In the genomic region with DNA sequence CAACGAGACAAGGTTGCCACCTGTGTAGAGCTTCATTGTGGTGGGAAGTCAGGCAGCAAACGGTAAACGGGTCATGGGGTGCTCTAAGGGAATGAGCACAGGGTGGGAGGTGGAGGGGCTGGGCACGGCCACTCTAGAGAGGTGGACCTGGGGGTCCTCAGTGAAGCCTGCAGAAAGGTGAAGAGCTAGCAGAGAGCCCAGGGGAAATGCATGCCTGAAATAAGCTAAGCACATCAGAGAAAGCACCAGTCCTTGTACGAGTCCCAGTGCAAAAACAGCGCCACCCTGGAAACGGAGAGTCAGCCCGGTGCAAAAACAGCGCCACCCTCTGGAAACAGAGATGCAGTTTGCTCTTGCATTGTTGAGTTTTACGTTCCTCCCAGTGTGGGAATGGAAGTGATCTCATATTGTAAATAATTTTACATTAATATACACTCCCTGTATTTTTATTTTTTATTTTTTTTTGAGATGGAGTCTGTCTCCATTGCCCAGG, we compare ENCODE assay signal across 1 cellular context.
TF ChIP-seq lines count a peak whose summit lies in the region.

No MANE protein-coding gene starts in this region.

TF ChIP-seq in HepG2, 621 proteins besides CTCF, POLR2A, EP300 and RAD21 (continued from another document and continues in another):
- no peak for TF ChIP-seq ZIK1 (CRISPR knock-in tag; IDR thresholded peaks at IDR 0.05; ENCODE audit: borderline replicate concordance, low read depth)
- TF ChIP-seq, protein P1, sequence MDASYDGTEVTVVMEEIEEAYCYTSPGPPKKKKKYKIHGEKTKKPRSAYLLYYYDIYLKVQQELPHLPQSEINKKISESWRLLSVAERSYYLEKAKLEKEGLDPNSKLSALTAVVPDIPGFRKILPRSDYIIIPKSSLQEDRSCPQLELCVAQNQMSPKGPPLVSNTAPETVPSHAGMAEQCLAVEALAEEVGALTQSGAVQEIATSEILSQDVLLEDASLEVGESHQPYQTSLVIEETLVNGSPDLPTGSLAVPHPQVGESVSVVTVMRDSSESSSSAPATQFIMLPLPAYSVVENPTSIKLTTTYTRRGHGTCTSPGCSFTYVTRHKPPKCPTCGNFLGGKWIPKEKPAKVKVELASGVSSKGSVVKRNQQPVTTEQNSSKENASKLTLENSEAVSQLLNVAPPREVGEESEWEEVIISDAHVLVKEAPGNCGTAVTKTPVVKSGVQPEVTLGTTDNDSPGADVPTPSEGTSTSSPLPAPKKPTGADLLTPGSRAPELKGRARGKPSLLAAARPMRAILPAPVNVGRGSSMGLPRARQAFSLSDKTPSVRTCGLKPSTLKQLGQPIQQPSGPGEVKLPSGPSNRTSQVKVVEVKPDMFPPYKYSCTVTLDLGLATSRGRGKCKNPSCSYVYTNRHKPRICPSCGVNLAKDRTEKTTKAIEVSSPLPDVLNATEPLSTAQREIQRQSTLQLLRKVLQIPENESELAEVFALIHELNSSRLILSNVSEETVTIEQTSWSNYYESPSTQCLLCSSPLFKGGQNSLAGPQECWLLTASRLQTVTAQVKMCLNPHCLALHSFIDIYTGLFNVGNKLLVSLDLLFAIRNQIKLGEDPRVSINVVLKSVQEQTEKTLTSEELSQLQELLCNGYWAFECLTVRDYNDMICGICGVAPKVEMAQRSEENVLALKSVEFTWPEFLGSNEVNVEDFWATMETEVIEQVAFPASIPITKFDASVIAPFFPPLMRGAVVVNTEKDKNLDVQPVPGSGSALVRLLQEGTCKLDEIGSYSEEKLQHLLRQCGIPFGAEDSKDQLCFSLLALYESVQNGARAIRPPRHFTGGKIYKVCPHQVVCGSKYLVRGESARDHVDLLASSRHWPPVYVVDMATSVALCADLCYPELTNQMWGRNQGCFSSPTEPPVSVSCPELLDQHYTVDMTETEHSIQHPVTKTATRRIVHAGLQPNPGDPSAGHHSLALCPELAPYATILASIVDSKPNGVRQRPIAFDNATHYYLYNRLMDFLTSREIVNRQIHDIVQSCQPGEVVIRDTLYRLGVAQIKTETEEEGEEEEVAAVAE (CRISPR knock-in tag; IDR thresholded peaks at IDR 0.05; ENCODE audit: borderline replicate concordance), result no peak
- TF ChIP-seq POLR2AphosphoS2 (IDR thresholded peaks at IDR 0.05; ENCODE audit: low read depth, low read length), result no peak
- TF ChIP-seq KDM2A (CRISPR knock-in tag; IDR thresholded peaks at IDR 0.05; ENCODE audit: borderline replicate concordance, low read depth), result peak; percentile 47
- no peak for TF ChIP-seq RBAK (CRISPR knock-in tag; IDR thresholded peaks at IDR 0.05)
- TF ChIP-seq ZNF772 (CRISPR knock-in tag; IDR thresholded peaks at IDR 0.05), result 0 out of 2 replicates have a peak, but pooled peaks have one; percentile 55
- TF ChIP-seq HNF4A (CRISPR knock-in tag; IDR thresholded peaks at IDR 0.05), result no peak
- TF ChIP-seq SNAPC2 (CRISPR knock-in tag; IDR thresholded peaks at IDR 0.05), result no peak
- no peak for TF ChIP-seq WIZ (CRISPR knock-in tag; IDR thresholded peaks at IDR 0.05)
- TF ChIP-seq ZNF83 (CRISPR knock-in tag; IDR thresholded peaks at IDR 0.05; ENCODE audit: borderline replicate concordance), result 0 out of 2 replicates have a peak, but pooled peaks have one; percentile 59
- no peak for TF ChIP-seq SOX5 (CRISPR knock-in tag; IDR thresholded peaks at IDR 0.05; ENCODE audit: borderline replicate concordance)
- TF ChIP-seq, protein P2, sequence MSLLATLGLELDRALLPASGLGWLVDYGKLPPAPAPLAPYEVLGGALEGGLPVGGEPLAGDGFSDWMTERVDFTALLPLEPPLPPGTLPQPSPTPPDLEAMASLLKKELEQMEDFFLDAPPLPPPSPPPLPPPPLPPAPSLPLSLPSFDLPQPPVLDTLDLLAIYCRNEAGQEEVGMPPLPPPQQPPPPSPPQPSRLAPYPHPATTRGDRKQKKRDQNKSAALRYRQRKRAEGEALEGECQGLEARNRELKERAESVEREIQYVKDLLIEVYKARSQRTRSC (CRISPR knock-in tag; IDR thresholded peaks at IDR 0.05; ENCODE audit: low read depth), result no peak
- no peak for TF ChIP-seq ZNF138 (CRISPR knock-in tag; IDR thresholded peaks at IDR 0.05; ENCODE audit: low read depth)
- TF ChIP-seq ZNF761 (CRISPR knock-in tag; conservative IDR thresholded peaks at IDR 0.05), result no peak
- no peak for TF ChIP-seq NKX3-1 (CRISPR knock-in tag; IDR thresholded peaks at IDR 0.05)
- no peak for TF ChIP-seq KDM6A (CRISPR knock-in tag; IDR thresholded peaks at IDR 0.05; ENCODE audit: low read depth)
- no peak for TF ChIP-seq HMG20A (CRISPR knock-in tag; IDR thresholded peaks at IDR 0.05; ENCODE audit: borderline replicate concordance)
- no peak for TF ChIP-seq ZNF496 (CRISPR knock-in tag; IDR thresholded peaks at IDR 0.05; ENCODE audit: insufficient replicate concordance)
- TF ChIP-seq BORCS8-MEF2B (CRISPR knock-in tag; IDR thresholded peaks at IDR 0.05), result no peak
- no peak for TF ChIP-seq MAF1 (CRISPR knock-in tag; IDR thresholded peaks at IDR 0.05; ENCODE audit: borderline replicate concordance)
- TF ChIP-seq SMARCE1 (IDR thresholded peaks at IDR 0.05; ENCODE audit: borderline replicate concordance), result no peak
- TF ChIP-seq ZNF737 (CRISPR knock-in tag; IDR thresholded peaks at IDR 0.05; ENCODE audit: borderline replicate concordance), result no peak
- TF ChIP-seq ZNF883 (CRISPR knock-in tag; IDR thresholded peaks at IDR 0.05; ENCODE audit: not compliant biosample characterization), result no peak
- no peak for TF ChIP-seq EHMT2 (IDR thresholded peaks at IDR 0.05; ENCODE audit: borderline replicate concordance, low read depth, low read length)
- 0 out of 2 replicates have a peak, but pooled peaks have one; percentile 26 for TF ChIP-seq HOXA5 (CRISPR knock-in tag; IDR thresholded peaks at IDR 0.05)
- TF ChIP-seq ZC3H4 (CRISPR knock-in tag; IDR thresholded peaks at IDR 0.05; ENCODE audit: borderline replicate concordance), result no peak
- no peak for TF ChIP-seq ZNF350 (CRISPR knock-in tag; IDR thresholded peaks at IDR 0.05; ENCODE audit: borderline replicate concordance, low read depth)
- no peak for TF ChIP-seq ZNF768 (CRISPR knock-in tag; IDR thresholded peaks at IDR 0.05)
- no peak for TF ChIP-seq TAF1 (CRISPR knock-in tag; IDR thresholded peaks at IDR 0.05)
- TF ChIP-seq ZNF317 (CRISPR knock-in tag; IDR thresholded peaks at IDR 0.05), result no peak
- no peak for TF ChIP-seq SMAD3 (CRISPR knock-in tag; IDR thresholded peaks at IDR 0.05)
- TF ChIP-seq ZSCAN12 (CRISPR knock-in tag; IDR thresholded peaks at IDR 0.05), result no peak
- no peak for TF ChIP-seq ZNF3 (CRISPR knock-in tag; IDR thresholded peaks at IDR 0.05)
- TF ChIP-seq GATA4 (IDR thresholded peaks at IDR 0.05; ENCODE audit: borderline replicate concordance, low read depth), result no peak
- no peak for TF ChIP-seq MTA1 (CRISPR knock-in tag; IDR thresholded peaks at IDR 0.05; ENCODE audit: borderline replicate concordance)
- TF ChIP-seq ZNF503 (CRISPR knock-in tag; IDR thresholded peaks at IDR 0.05), result no peak
- no peak for TF ChIP-seq ZNF143 (CRISPR knock-in tag; IDR thresholded peaks at IDR 0.05)
- TF ChIP-seq CSRNP2 (CRISPR knock-in tag; conservative IDR thresholded peaks at IDR 0.05; ENCODE audit: low read depth), result no peak
- peak; percentile 60 for TF ChIP-seq ZBTB38 (CRISPR knock-in tag; IDR thresholded peaks at IDR 0.05)
- no peak for TF ChIP-seq TCF12 (IDR thresholded peaks at IDR 0.05)
- TF ChIP-seq TCF12 (CRISPR knock-in tag; IDR thresholded peaks at IDR 0.05), result no peak
- TF ChIP-seq ZNF34 (CRISPR knock-in tag; IDR thresholded peaks at IDR 0.05; ENCODE audit: borderline replicate concordance), result no peak
- TF ChIP-seq SIN3A (IDR thresholded peaks at IDR 0.05; ENCODE audit: borderline replicate concordance, low read depth, low read length), result no peak
- no peak for TF ChIP-seq PHB2 (IDR thresholded peaks at IDR 0.05; ENCODE audit: partially characterized antibody)
- TF ChIP-seq MAFK (conservative IDR thresholded peaks at IDR 0.05 in 1 of 2, IDR thresholded peaks at IDR 0.05 in 1 of 2; ENCODE audit: low read length in 2 of 2), result no peak
- no peak for TF ChIP-seq ATF7-NPFF (CRISPR knock-in tag; IDR thresholded peaks at IDR 0.05; ENCODE audit: low read depth)
- no peak for TF ChIP-seq IRF2 (CRISPR knock-in tag; IDR thresholded peaks at IDR 0.05)
- no peak for TF ChIP-seq EED (CRISPR knock-in tag; IDR thresholded peaks at IDR 0.05)
- no peak for TF ChIP-seq NCOA5 (CRISPR knock-in tag; IDR thresholded peaks at IDR 0.05)
- no peak for TF ChIP-seq SP5 (CRISPR knock-in tag; IDR thresholded peaks at IDR 0.05; ENCODE audit: borderline replicate concordance, low read depth)
- TF ChIP-seq ZNF331 (CRISPR knock-in tag; IDR thresholded peaks at IDR 0.05), result 0 out of 2 replicates have a peak, but pooled peaks have one; percentile 8
- no peak for TF ChIP-seq KDM1A (CRISPR knock-in tag; IDR thresholded peaks at IDR 0.05)
- no peak for TF ChIP-seq NCOR1 (IDR thresholded peaks at IDR 0.05; ENCODE audit: borderline replicate concordance, low read length)
- TF ChIP-seq, protein P3, sequence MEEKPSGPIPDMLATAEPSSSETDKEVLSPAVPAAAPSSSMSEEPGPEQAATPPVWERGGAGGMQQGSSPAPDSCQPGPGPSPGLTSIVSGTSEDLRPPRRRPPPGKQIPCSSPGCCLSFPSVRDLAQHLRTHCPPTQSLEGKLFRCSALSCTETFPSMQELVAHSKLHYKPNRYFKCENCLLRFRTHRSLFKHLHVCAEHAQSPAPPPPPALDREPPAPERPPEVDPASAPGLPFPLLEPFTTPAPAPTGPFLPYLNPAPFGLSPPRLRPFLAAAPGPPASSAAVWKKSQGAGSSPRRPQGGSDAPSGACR (CRISPR knock-in tag; IDR thresholded peaks at IDR 0.05), result no peak
- TF ChIP-seq JUND (CRISPR knock-in tag; IDR thresholded peaks at IDR 0.05), result no peak
- TF ChIP-seq DRAP1 (CRISPR knock-in tag; IDR thresholded peaks at IDR 0.05), result no peak
- TF ChIP-seq, protein P4, sequence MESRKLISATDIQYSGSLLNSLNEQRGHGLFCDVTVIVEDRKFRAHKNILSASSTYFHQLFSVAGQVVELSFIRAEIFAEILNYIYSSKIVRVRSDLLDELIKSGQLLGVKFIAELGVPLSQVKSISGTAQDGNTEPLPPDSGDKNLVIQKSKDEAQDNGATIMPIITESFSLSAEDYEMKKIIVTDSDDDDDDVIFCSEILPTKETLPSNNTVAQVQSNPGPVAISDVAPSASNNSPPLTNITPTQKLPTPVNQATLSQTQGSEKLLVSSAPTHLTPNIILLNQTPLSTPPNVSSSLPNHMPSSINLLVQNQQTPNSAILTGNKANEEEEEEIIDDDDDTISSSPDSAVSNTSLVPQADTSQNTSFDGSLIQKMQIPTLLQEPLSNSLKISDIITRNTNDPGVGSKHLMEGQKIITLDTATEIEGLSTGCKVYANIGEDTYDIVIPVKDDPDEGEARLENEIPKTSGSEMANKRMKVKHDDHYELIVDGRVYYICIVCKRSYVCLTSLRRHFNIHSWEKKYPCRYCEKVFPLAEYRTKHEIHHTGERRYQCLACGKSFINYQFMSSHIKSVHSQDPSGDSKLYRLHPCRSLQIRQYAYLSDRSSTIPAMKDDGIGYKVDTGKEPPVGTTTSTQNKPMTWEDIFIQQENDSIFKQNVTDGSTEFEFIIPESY (CRISPR knock-in tag; IDR thresholded peaks at IDR 0.05), result peak; percentile 86
- no peak for TF ChIP-seq JDP2 (CRISPR knock-in tag; IDR thresholded peaks at IDR 0.05; ENCODE audit: borderline replicate concordance)
- no peak for TF ChIP-seq TARDBP (CRISPR knock-in tag; IDR thresholded peaks at IDR 0.05)
- TF ChIP-seq, protein P5, sequence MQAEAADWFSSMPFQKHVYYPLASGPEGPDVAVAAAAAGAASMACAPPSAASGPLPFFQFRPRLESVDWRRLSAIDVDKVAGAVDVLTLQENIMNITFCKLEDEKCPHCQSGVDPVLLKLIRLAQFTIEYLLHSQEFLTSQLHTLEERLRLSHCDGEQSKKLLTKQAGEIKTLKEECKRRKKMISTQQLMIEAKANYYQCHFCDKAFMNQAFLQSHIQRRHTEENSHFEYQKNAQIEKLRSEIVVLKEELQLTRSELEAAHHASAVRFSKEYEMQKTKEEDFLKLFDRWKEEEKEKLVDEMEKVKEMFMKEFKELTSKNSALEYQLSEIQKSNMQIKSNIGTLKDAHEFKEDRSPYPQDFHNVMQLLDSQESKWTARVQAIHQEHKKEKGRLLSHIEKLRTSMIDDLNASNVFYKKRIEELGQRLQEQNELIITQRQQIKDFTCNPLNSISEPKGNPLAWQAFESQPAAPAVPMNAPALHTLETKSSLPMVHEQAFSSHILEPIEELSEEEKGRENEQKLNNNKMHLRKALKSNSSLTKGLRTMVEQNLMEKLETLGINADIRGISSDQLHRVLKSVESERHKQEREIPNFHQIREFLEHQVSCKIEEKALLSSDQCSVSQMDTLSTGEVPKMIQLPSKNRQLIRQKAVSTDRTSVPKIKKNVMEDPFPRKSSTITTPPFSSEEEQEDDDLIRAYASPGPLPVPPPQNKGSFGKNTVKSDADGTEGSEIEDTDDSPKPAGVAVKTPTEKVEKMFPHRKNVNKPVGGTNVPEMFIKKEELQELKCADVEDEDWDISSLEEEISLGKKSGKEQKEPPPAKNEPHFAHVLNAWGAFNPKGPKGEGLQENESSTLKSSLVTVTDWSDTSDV (CRISPR knock-in tag; IDR thresholded peaks at IDR 0.05), result no peak
- peak; percentile 33; the same call in 1 of the 2 replicates for TF ChIP-seq THAP11 (CRISPR knock-in tag; IDR thresholded peaks at IDR 0.05)
- TF ChIP-seq DPF2 (CRISPR knock-in tag; IDR thresholded peaks at IDR 0.05; ENCODE audit: borderline replicate concordance, low read depth), result no peak
- TF ChIP-seq YEATS2 (CRISPR knock-in tag; IDR thresholded peaks at IDR 0.05; ENCODE audit: borderline replicate concordance), result no peak
